7 cellular contexts compared by ENCODE assay signal in the genomic region with DNA sequence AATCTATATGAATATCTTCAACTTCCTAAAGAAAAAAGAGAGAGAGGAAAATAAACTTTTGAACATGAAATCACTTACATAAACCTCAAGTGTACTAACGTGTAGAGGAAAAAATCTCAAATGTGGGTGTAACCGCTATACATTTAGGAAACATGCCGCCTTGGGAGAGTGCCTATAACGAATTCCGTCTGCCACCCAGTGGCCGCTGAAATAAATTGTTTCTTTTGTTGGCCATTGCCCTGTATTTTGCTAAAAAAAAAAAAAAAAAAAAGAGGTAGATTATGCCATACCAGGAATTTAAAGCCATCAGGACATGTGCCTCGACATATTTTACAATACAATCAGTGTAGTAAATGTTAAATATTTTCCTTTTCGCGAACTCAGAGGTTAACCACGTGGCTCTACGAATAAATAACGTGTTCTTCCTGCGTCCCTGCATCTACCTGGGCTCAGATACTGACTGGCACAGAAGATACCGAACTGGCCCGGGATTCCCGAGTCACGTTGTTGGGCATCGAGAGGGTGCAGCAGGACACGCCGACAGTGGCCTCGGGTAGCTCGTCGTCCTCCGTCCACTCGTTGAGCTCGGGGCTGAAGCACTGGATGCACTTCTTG. TPM values are rescaled to one million over a fixed set of nuclear protein-coding genes. Genes with fewer than 3 reads are reported as not detected.
DNase-seq lines count a peak whose midpoint lies in the region; ATAC-seq and TF ChIP-seq lines count a peak whose summit lies in the region.

No MANE protein-coding gene starts in this region.

- H3K27me3 ChIP-seq in dorsolateral prefrontal cortex (no peaks in the 10 kb centered on the region), lower lobe of right lung (ENCODE audit: low read depth) (peaks cover 4% of the 10 kb centered on the region)

- H3K4me1 ChIP-seq in lower lobe of right lung: peaks cover 14% of the 10 kb centered on the region

- peak overlapping the region in 31 of 59 donors; percentile 1 to 77 (median 41) for H3K27ac ChIP-seq in dorsolateral prefrontal cortex
- peak overlapping the region; percentile 47 for H3K27ac ChIP-seq in lower lobe of right lung

- peak; percentile 44 to 85 (median 65) for TF ChIP-seq CTCF in dorsolateral prefrontal cortex (IDR thresholded peaks at IDR 0.05 in 54 of 56, conservative IDR thresholded peaks at IDR 0.05 in 2 of 56; ENCODE audit: low read depth in 1 of 56, partially characterized antibody in 56 of 56)
- peak; percentile 56 for TF ChIP-seq CTCF in lower lobe of right lung (IDR thresholded peaks at IDR 0.05)

- ATAC-seq in GM18511 (IDR thresholded peaks at IDR 0.05; ENCODE audit: unreplicated experiment) (peak; percentile 58), HG03175 (IDR thresholded peaks at IDR 0.05; ENCODE audit: unreplicated experiment) (peak; percentile 40), lower lobe of right lung (peak; percentile 71 to 78)

- DNase-seq in NCI-H510A (lab: John Stamatoyannopoulos, UW) (peak; percentile 91), dorsolateral prefrontal cortex (peak; percentile 19 to 81 (median 60)), lower lobe of right lung (peak; percentile 50)
- peak; percentile 76 for DNase-seq in activated CD4-positive, alpha-beta T cell treated with anti-CD3 and anti-CD28 coated beads for 48 hours
- peak; percentile 33 to 60 (median 48) for DNase-seq in stimulated activated CD4-positive, alpha-beta T cell treated with anti-CD3 and anti-CD28 coated beads, TNF-alpha, amount 100 ng/mL, for 24 hours (ENCODE audit: low read depth in 3 of 3)

- H3K9me3 ChIP-seq in lower lobe of right lung: no peaks in the 10 kb centered on the region

- intact Hi-C loops in dorsolateral prefrontal cortex (cut with DNase I) (loop anchor here (2.0 to 10.0 kb wide), 8 partner anchors 64 to 479 kb away; partner anchors contain the start of gene GCLC (in 1 of the 2)), lower lobe of right lung (cut with DNase I) (loop anchor here (10.0 kb wide), 2 partner anchors 106 to 156 kb away; partner anchors contain the start of gene GCLC)

- H3K36me3 ChIP-seq in lower lobe of right lung: no peaks in the 10 kb centered on the region

- H3K4me3 ChIP-seq in dorsolateral prefrontal cortex (peak overlapping the region; percentile 58 to 87 (median 71)), lower lobe of right lung (peak overlapping the region; percentile 60)

RNA-seq across cellular contexts. Expression of gene KLHL31, which starts 14.3 kb away (rescaled TPM):
- total RNA-seq in dorsolateral prefrontal cortex (1 to 10 TPM in 1 of 120 experiments, under 1 TPM in 115, not detected in 4; 0.08 to 1.1 (median 0.33) TPM), lower lobe of right lung (0.62 TPM)

Comparison
In these comparisons a context has a peak if more than half of its experiments do, and no peak if none do; other contexts are left out.
1. Peak in every context shown above with its lines: DNase-seq, ATAC-seq, H3K4me3 ChIP-seq and H3K27ac ChIP-seq.